25 cellular contexts compared by ENCODE assay signal in genomic region chr12:4833511-4833910, GRCh38.
"Had no signal": no experiment of that assay in that cellular context is flagged by ENCODE, and none has a peak within 500 bp of the region (broad histone marks: within the 10 kb centered on the region; RNA-seq: fewer than 3 reads in every experiment).

No MANE protein-coding gene starts in this region.

- H3K9ac ChIP-seq: neural progenitor cell had no signal

- H3K27ac ChIP-seq: body of pancreas, cardiac muscle cell, epithelial cell of prostate, heart right ventricle, lower lobe of right lung, neural progenitor cell, spleen, thyroid gland, upper lobe of right lung had no signal

- DNase-seq: activated CD4-positive, alpha-beta T cell treated with anti-CD3 and anti-CD28 coated beads for 4 hours; activated CD4-positive, alpha-beta T cell treated with anti-CD3 and anti-CD28 coated beads, Interleukin-2, amount 50 U/mL, for 48 hours; activated CD4-positive, CD25-positive, alpha-beta regulatory T cell; activated CD8-positive, alpha-beta memory T cell treated with anti-CD3 and anti-CD28 coated beads, Interleukin-2, amount 50 U/mL, for 48 hours; activated naive CD4-positive, alpha-beta T cell treated with anti-CD3 and anti-CD28 coated beads for 36 hours; activated T-cell treated with anti-CD3 and anti-CD28 coated beads, Interleukin-2, amount 50 U/mL, for 48 hours; body of pancreas; cortex of kidney; endodermal cell; foreskin fibroblast; heart right ventricle; islet precursor cell; left cardiac atrium; lower lobe of right lung; mesendoderm; naive thymus-derived CD8-positive, alpha-beta T cell; spleen; stimulated activated CD4-positive, alpha-beta T cell treated with anti-CD3 and anti-CD28 coated beads, Interleukin-4, amount 100 ng/mL, for 1 hour; stimulated activated naive CD4-positive, alpha-beta T cell treated with Interleukin-2 at 50 U/mL for 16 hours; T1000; thyroid gland; upper lobe of right lung had no signal

- H3K4me1 ChIP-seq: body of pancreas, lower lobe of right lung, thyroid gland, upper lobe of right lung had no signal

- H2AFZ ChIP-seq: neural progenitor cell had no signal

- H3K4me3 ChIP-seq: body of pancreas, cardiac muscle cell, heart right ventricle, lower lobe of right lung, neural progenitor cell, spleen, thyroid gland, upper lobe of right lung had no signal

- H3K36me3 ChIP-seq: cardiac muscle cell, heart right ventricle, lower lobe of right lung, neural progenitor cell, spleen, thyroid gland, upper lobe of right lung had no signal

- ATAC-seq: body of pancreas; heart right ventricle; left cardiac atrium; lower lobe of right lung; naive thymus-derived CD8-positive, alpha-beta T cell; upper lobe of right lung had no signal

- H3K27me3 ChIP-seq: body of pancreas, cardiac muscle cell, neural progenitor cell, spleen, thyroid gland had no signal

- H3K9me3 ChIP-seq: body of pancreas, lower lobe of right lung, thyroid gland, upper lobe of right lung had no signal

- H3K4me2 ChIP-seq: neural progenitor cell had no signal
